ENCODE assay signal across 19 cellular contexts in the genomic region with DNA sequence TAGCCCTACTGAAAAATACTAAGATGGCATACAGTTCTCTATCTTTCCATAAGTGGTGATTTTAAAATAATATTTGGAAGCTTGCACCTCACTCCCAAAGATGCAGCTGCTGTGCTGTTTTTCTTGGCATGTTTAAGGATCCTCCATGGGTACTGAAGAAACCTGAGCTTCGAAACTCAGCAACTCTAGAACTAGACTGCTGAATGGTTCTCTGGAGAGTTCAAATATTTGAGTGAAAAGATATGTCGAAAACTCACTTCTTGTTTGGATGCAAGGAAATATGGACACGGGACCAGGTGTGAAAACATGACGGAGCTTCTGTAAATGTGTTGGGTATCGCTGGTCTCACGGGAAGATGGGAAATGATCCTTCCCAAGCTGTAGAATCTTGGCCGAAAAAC.
"Had no signal": no experiment of that assay in that cellular context is flagged by ENCODE, and none has a peak within 500 bp of the region (broad histone marks: within the 10 kb centered on the region; RNA-seq: fewer than 3 reads in every experiment).

No MANE protein-coding gene starts in this region.

- H3K4me3 ChIP-seq: adrenal gland had no signal

- H3K4me1 ChIP-seq: adrenal gland had no signal

- H3K9me3 ChIP-seq: adrenal gland had no signal

- ATAC-seq: activated CD4-positive, CD25-positive, alpha-beta regulatory T cell treated with anti-CD3 and anti-CD28 coated beads, Interleukin-2, amount 50 U/mL, for 24 hours; activated CD8-positive, alpha-beta T cell treated with anti-CD3 and anti-CD28 coated beads for 36 hours; activated T-cell treated with anti-CD3 and anti-CD28 coated beads, Interleukin-2, amount 50 U/mL, for 72 hours; PC-3 had no signal

- FAIRE-seq: bronchial epithelial cell had no signal

- DNase-seq: activated CD4-positive, alpha-beta T cell treated with anti-CD3 and anti-CD28 coated beads for 4 hours; activated CD8-positive, alpha-beta memory T cell treated with anti-CD3 and anti-CD28 coated beads, Interleukin-2, amount 50 U/mL, for 4 hours; activated CD8-positive, alpha-beta T cell treated with anti-CD3 and anti-CD28 coated beads for 36 hours; activated gamma-delta T cell treated with Interleukin-2 at 50 U/mL for 16 hours; activated naive CD4-positive, alpha-beta T cell treated with anti-CD3 and anti-CD28 coated beads, Interleukin-2, amount 10 ng/mL, durations not matched to agents 7 days and 5 days; activated naive CD8-positive, alpha-beta T cell treated with anti-CD3 and anti-CD28 coated beads, Interleukin-2, amount 10 ng/mL, durations not matched to agents 7 days and 5 days; activated T-cell treated with anti-CD3 and anti-CD28 coated beads, Interleukin-2, amount 50 U/mL, for 72 hours; adrenal gland; anterior cingulate cortex; MM.1S; NCI-H1105; NCI-H1436; NCI-H1694 treated with DMSO at 0.1 percent for 48 hours; NCI-H2029 treated with DMSO at 0.1 percent for 48 hours; NCI-H446; PC-3; SHP77 treated with DMSO at 0.1 percent for 48 hours had no signal

- H3K27ac ChIP-seq: adrenal gland had no signal
